ENCODE assay signal across 1 cellular context in genomic region chr10:63256047-63256773, GRCh38.
TF ChIP-seq lines count a peak whose summit lies in the region.

No MANE protein-coding gene starts in this region.

TF ChIP-seq in SK-N-SH, 30 proteins besides CTCF, POLR2A, EP300 and RAD21 (continued from another document):
- TF ChIP-seq, protein P1, sequence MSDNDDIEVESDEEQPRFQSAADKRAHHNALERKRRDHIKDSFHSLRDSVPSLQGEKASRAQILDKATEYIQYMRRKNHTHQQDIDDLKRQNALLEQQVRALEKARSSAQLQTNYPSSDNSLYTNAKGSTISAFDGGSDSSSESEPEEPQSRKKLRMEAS (IDR thresholded peaks at IDR 0.05; ENCODE audit: low read depth) = no peak
- TF ChIP-seq FOXJ3 (CRISPR knock-in tag; IDR thresholded peaks at IDR 0.05) (no peak), EZH2phosphoT487 (IDR thresholded peaks at IDR 0.05; ENCODE audit: borderline replicate concordance, low read depth) (no peak), SIN3A (IDR thresholded peaks at IDR 0.05; ENCODE audit: borderline replicate concordance, low read depth, low read length) (no peak), RFX5 (IDR thresholded peaks at IDR 0.05; ENCODE audit: low read length) (no peak)
TF ChIP-seq in SK-N-SH: peak in this region for 0.
